8 cellular contexts compared by ENCODE assay signal in genomic region chr6:43510827-43511163, GRCh38. TPM values are rescaled to one million over a fixed set of nuclear protein-coding genes. Genes with fewer than 3 reads are reported as not detected.
A peak's percentile ranks its signal among the peaks of the same experiment; 100 is the strongest.
DNase-seq lines count a peak whose midpoint lies in the region; ATAC-seq and TF ChIP-seq lines count a peak whose summit lies in the region.

No MANE protein-coding gene starts in this region.

- H3K27ac ChIP-seq in C4-2B (peak overlapping the region; percentile 43; the same call in 1 of the 2 replicates), OCI-LY1 (ENCODE audit: low read depth, low read length, poor library complexity, severe bottlenecking) (no peak overlapping the region), neural progenitor cell (no peak overlapping the region)

- H4K20me1 ChIP-seq in OCI-LY1 (ENCODE audit: insufficient read depth, low read length) (no peaks in the 10 kb centered on the region), neural progenitor cell (ENCODE audit: low read depth) (peaks cover 35% of the 10 kb centered on the region)

- H3K4me2 ChIP-seq in OCI-LY1 (ENCODE audit: low read length) (peak overlapping the region; percentile 67), neural progenitor cell (peak overlapping the region; percentile 91)

- H3K27me3 Mint-ChIP-seq in neural progenitor cell (ENCODE audit: insufficient read depth, low read depth): peaks cover 10% of the 10 kb centered on the region

- H3K9me3 ChIP-seq in OCI-LY1 (ENCODE audit: low read length) (no peaks in the 10 kb centered on the region), neural progenitor cell (ENCODE audit: low read depth) (no peaks in the 10 kb centered on the region)

- no peaks in the 10 kb centered on the region for H3K79me2 ChIP-seq in OCI-LY1 (ENCODE audit: insufficient read depth, low read length)
- H3K79me2 ChIP-seq in neural progenitor cell (ENCODE audit: low read depth): peaks cover 17% of the 10 kb centered on the region

- H3F3A ChIP-seq in OCI-LY1 (ENCODE audit: insufficient read depth, low read length) (no peaks in the 10 kb centered on the region), neural progenitor cell (ENCODE audit: low read depth) (peaks cover 27% of the 10 kb centered on the region)

- TF ChIP-seq CTCF in C4-2B (conservative IDR thresholded peaks at IDR 0.05) (no peak), OCI-LY1 (IDR thresholded peaks at IDR 0.05; ENCODE audit: low read length) (no peak), epithelial cell of proximal tubule (conservative IDR thresholded peaks at IDR 0.05; ENCODE audit: low read depth, low read length) (no peak), neural progenitor cell (IDR thresholded peaks at IDR 0.05) (no peak)

- ATAC-seq in HG03280 (IDR thresholded peaks at IDR 0.05; ENCODE audit: unreplicated experiment): no peak

- in situ Hi-C loops in ACHN (cut with HindIII; ENCODE audit: low pct_ligation_motif_present, low pct_unique_long_range_greater_than_20kb, low sequenced_read_pairs): no loop called here

- H3K9me2 ChIP-seq in OCI-LY1 (ENCODE audit: low read depth, low read length): no peaks in the 10 kb centered on the region

- H3K4me1 ChIP-seq in OCI-LY1 (ENCODE audit: insufficient read depth, low read length, severe bottlenecking) (peaks cover 19% of the 10 kb centered on the region), neural progenitor cell (peaks cover 3% of the 10 kb centered on the region)

- H3K4me3 Mint-ChIP-seq in neural progenitor cell: peak overlapping the region; percentile 88

- H2AFZ ChIP-seq in OCI-LY1 (ENCODE audit: low read length) (no peak overlapping the region), neural progenitor cell (replicated peaks) (no peak overlapping the region)

- DNase-seq in epithelial cell of proximal tubule (ENCODE audit: low read depth) (no peak), neural progenitor cell (ENCODE audit: low spot score) (no peak), T1000 (lab: John Stamatoyannopoulos, UW) (no peak), ACHN (no peak)
- no peak for DNase-seq in stimulated activated CD4-positive, alpha-beta T cell treated with anti-CD3 and anti-CD28 coated beads, Interleukin-4, amount 100 ng/mL, for 4 hours

- H3K36me3 ChIP-seq in OCI-LY1 (ENCODE audit: insufficient read depth, low read length): peaks cover 40% of the 10 kb centered on the region
- peaks cover 8% of the 10 kb centered on the region for H3K36me3 ChIP-seq in neural progenitor cell

- H3K4me3 ChIP-seq in OCI-LY1 (ENCODE audit: low read depth, low read length, poor library complexity, severe bottlenecking) (peak overlapping the region; percentile 65), epithelial cell of proximal tubule (ENCODE audit: low read depth, low read length) (peak overlapping the region; percentile 62), neural progenitor cell (peak overlapping the region; percentile 74)

- peaks cover 22% of the 10 kb centered on the region for H3K4me1 Mint-ChIP-seq in neural progenitor cell

- H3K27ac Mint-ChIP-seq in neural progenitor cell: no peak overlapping the region

- H3K36me3 Mint-ChIP-seq in neural progenitor cell: peaks cover 22% of the 10 kb centered on the region

- peaks cover 8% of the 10 kb centered on the region for H3K27me3 ChIP-seq in OCI-LY1 (ENCODE audit: insufficient read depth, low read length)
- H3K27me3 ChIP-seq in neural progenitor cell: peaks cover 36% of the 10 kb centered on the region

- no peaks in the 10 kb centered on the region for H3K9me3 Mint-ChIP-seq in neural progenitor cell

- H3K9ac ChIP-seq in OCI-LY1 (ENCODE audit: low read length) (no peak overlapping the region; the same call in 1 of the 2 replicates), neural progenitor cell (no peak overlapping the region)

RNA-seq across cellular contexts. Expression of gene LRRC73, which starts 0.6 kb away (rescaled TPM):
- total RNA-seq in epithelial cell of proximal tubule: not detected in 2 replicates
- total RNA-seq in neural progenitor cell (ENCODE audit: low replicate concordance): 0.37 TPM in 1 of 2 replicates, not detected in the other

RNA-seq across cellular contexts. Expression of gene YIPF3, which starts 5.9 kb away (rescaled TPM):
- total RNA-seq in epithelial cell of proximal tubule (77.7 and 96.9 TPM in 2 replicates), neural progenitor cell (ENCODE audit: low replicate concordance) (102 and 117 TPM in 2 replicates)

RNA-seq across cellular contexts. Expression of gene POLR1C, which starts 6.1 kb away (rescaled TPM):
- 37.6 and 40.7 TPM in 2 replicates for total RNA-seq in epithelial cell of proximal tubule
- total RNA-seq in neural progenitor cell (ENCODE audit: low replicate concordance): 23.2 and 24.4 TPM in 2 replicates

RNA-seq across cellular contexts. Expression of gene TJAP1, which starts 33.4 kb away (rescaled TPM):
- total RNA-seq in epithelial cell of proximal tubule: 17.8 and 18.3 TPM in 2 replicates
- 12.9 and 31.4 TPM in 2 replicates for total RNA-seq in neural progenitor cell (ENCODE audit: low replicate concordance)

RNA-seq across cellular contexts. Expression of gene DLK2, which starts 55.4 kb away (rescaled TPM):
- total RNA-seq in epithelial cell of proximal tubule (0.12 and 0.29 TPM in 2 replicates), neural progenitor cell (ENCODE audit: low replicate concordance) (1.1 TPM in 1 of 2 replicates, not detected in the other)
